Comparison of ENCODE assay signal across 11 cellular contexts in genomic region chr12:54364413-54364812, GRCh38. TPM values are rescaled to one million over a fixed set of nuclear protein-coding genes. Genes with fewer than 3 reads are reported as not detected.
DNase-seq lines count a peak whose midpoint lies in the region; ATAC-seq, FAIRE-seq and TF ChIP-seq lines count a peak whose summit lies in the region.
"Had no signal": no experiment of that assay in that cellular context is flagged by ENCODE, and none has a peak within 500 bp of the region (broad histone marks: within the 10 kb centered on the region; RNA-seq: fewer than 3 reads in every experiment).

TSS of gene GPR84 (minus strand) at chr12:54364486. CDS start at chr12:54363851, 635 bp downstream.

- H3K9me3 ChIP-seq in BLaER1: no peaks in the 10 kb centered on the region
- no peaks in the 10 kb centered on the region for H3K9me3 ChIP-seq in Karpas-422 (ENCODE audit: low read length)
- H3K9me3 ChIP-seq: prostate gland had no signal

- no peaks in the 10 kb centered on the region for H3K36me3 Mint-ChIP-seq in activated naive CD4-positive, alpha-beta T cell treated with anti-CD3 and anti-CD28 coated beads, Interleukin-2, amount 50 U/mL, for 72 hours

- H3K27me3 ChIP-seq in BLaER1: no peaks in the 10 kb centered on the region
- H3K27me3 ChIP-seq in Karpas-422 (ENCODE audit: low read length): no peaks in the 10 kb centered on the region

- intact Hi-C loops in left colon (cut with DNase I, micrococcal nuclease): loop anchor here in 1 of 2 donors (5.0 to 10.0 kb wide), 2 partner anchors 67 to 140 kb away; no protein-coding TSS in a partner anchor

- peak within 1 kb of the TSS; percentile 51; the same call in 1 of the 2 replicates for H3K27ac ChIP-seq in BLaER1
- no peak within 1 kb of the TSS for H3K27ac ChIP-seq in Karpas-422 (ENCODE audit: low read length)
- H3K27ac ChIP-seq: prostate gland had no signal

- H3K9ac ChIP-seq in BLaER1 (peak within 1 kb of the TSS; percentile 29; the same call in 1 of the 2 replicates), Karpas-422 (ENCODE audit: low read length) (0 out of 2 replicates have a peak within 1 kb of the TSS, but pooled peaks have one; percentile 3)

- H3K4me1 ChIP-seq in BLaER1 (peaks cover 55% of the 10 kb centered on the region), Karpas-422 (ENCODE audit: low read length) (peaks cover 31% of the 10 kb centered on the region)
- H3K4me1 ChIP-seq: prostate gland had no signal

- H3K9me2 ChIP-seq in Karpas-422 (replicated peaks; ENCODE audit: insufficient read depth, low read length): no peaks in the 10 kb centered on the region

- ATAC-seq in GM19395 (IDR thresholded peaks at IDR 0.05; ENCODE audit: unreplicated experiment) (peak; percentile 57), left colon (no peak)
- ATAC-seq in activated naive CD4-positive, alpha-beta T cell treated with anti-CD3 and anti-CD28 coated beads, Interleukin-2, amount 50 U/mL, for 72 hours: peak; percentile 63 to 66

- TF ChIP-seq POLR2A in H54 (IDR thresholded peaks at IDR 0.05; ENCODE audit: low read depth, low read length): no peak

- H3K4me2 ChIP-seq in BLaER1: peak within 1 kb of the TSS; percentile 73
- H3K4me2 ChIP-seq in Karpas-422 (ENCODE audit: low read depth, low read length, poor library complexity, severe bottlenecking): no peak within 1 kb of the TSS

- no peaks in the 10 kb centered on the region for H3K9me3 Mint-ChIP-seq in activated naive CD4-positive, alpha-beta T cell treated with anti-CD3 and anti-CD28 coated beads, Interleukin-2, amount 50 U/mL, for 72 hours

- no peaks in the 10 kb centered on the region for H3K79me2 ChIP-seq in Karpas-422 (ENCODE audit: low read length)

- no peak for DNase-seq in Karpas-422
- peak in 1 of 2 donors; percentile 67 for DNase-seq in activated naive CD4-positive, alpha-beta T cell treated with anti-CD3 and anti-CD28 coated beads, Interleukin-2, amount 50 U/mL, for 72 hours (ENCODE audit: low spot score in 2 of 2)
- DNase-seq in effector CD8-positive, alpha-beta T cell (lab: John Stamatoyannopoulos, UW): no peak
- no peak for DNase-seq in DMS79 treated with DMSO at 0.1 percent for 48 hours (lab: John Stamatoyannopoulos, UW)
- DNase-seq in left colon: no peak
- no peak for DNase-seq in H54 (ENCODE audit: insufficient read length, low spot score)
- DNase-seq: NCI-H82 had no signal

- no peaks in the 10 kb centered on the region for H3K36me3 ChIP-seq in BLaER1
- no peaks in the 10 kb centered on the region for H3K36me3 ChIP-seq in Karpas-422 (ENCODE audit: insufficient read depth, low read length)
- H3K36me3 ChIP-seq: prostate gland had no signal

- H3K4me3 ChIP-seq in BLaER1: no peak within 1 kb of the TSS
- no peak within 1 kb of the TSS for H3K4me3 ChIP-seq in Karpas-422 (ENCODE audit: low read length)
- H3K4me3 ChIP-seq: prostate gland had no signal

- peak within 1 kb of the TSS; percentile 12 to 85 for H3K27ac Mint-ChIP-seq in activated naive CD4-positive, alpha-beta T cell treated with anti-CD3 and anti-CD28 coated beads, Interleukin-2, amount 50 U/mL, for 72 hours

- H2AFZ ChIP-seq in Karpas-422 (ENCODE audit: low read length): no peak within 1 kb of the TSS; the same call in 1 of the 2 replicates

- no peak for FAIRE-seq in H54 (lab: Jason Lieb, UNC)
- FAIRE-seq: colon had no signal

- H4K20me1 ChIP-seq in BLaER1: no peaks in the 10 kb centered on the region
- H4K20me1 ChIP-seq in Karpas-422 (ENCODE audit: insufficient read depth, low read depth, low read length): no peaks in the 10 kb centered on the region

RNA-seq across cellular contexts. Expression of gene GPR84, which starts in this region (rescaled TPM):
- total RNA-seq in Karpas-422 (2014; rRNA removed; shearing (Covaris generic); ENCODE audit: low replicate concordance): 0.29 TPM in 1 of 2 replicates, not detected in the other
- 1 to 10 TPM; 2.0 to 4.1 TPM for total RNA-seq in activated naive CD4-positive, alpha-beta T cell treated with anti-CD3 and anti-CD28 coated beads, Interleukin-2, amount 50 U/mL, for 72 hours
- under 1 TPM in 1 of 2 donors, not detected in 1; 0.50 TPM for total RNA-seq in left colon
